Comparison of ENCODE assay signal across 22 cellular contexts in genomic region chr3:16767006-16767405, GRCh38.
A peak's percentile ranks its signal among the peaks of the same experiment; 100 is the strongest.
DNase-seq lines count a peak whose midpoint lies in the region; ATAC-seq and TF ChIP-seq lines count a peak whose summit lies in the region.
"Had no signal": no experiment of that assay in that cellular context is flagged by ENCODE, and none has a peak within 500 bp of the region (broad histone marks: within the 10 kb centered on the region; RNA-seq: fewer than 3 reads in every experiment).

No MANE protein-coding gene starts in this region.

- no peaks in the 10 kb centered on the region for H3K4me1 ChIP-seq in Karpas-422 (ENCODE audit: low read length)
- H3K4me1 ChIP-seq: right lobe of liver had no signal

- no peaks in the 10 kb centered on the region for H3K9me2 ChIP-seq in Karpas-422 (replicated peaks; ENCODE audit: insufficient read depth, low read length)

- H3K27ac ChIP-seq in Karpas-422 (ENCODE audit: low read length) = no peak overlapping the region
- H3K27ac ChIP-seq: 22Rv1, hepatocyte, ovary, right lobe of liver, RWPE1 had no signal

- DNase-seq in DMS 273 (lab: John Stamatoyannopoulos, UW; ENCODE audit: unreplicated experiment) (peak; percentile 44), DMS 273 treated with DMSO at 0.1 percent for 48 hours (lab: John Stamatoyannopoulos, UW) (no peak), M059J (ENCODE audit: low read depth) (peak; percentile 6), fibroblast of mammary gland (ENCODE audit: low read depth) (peak; percentile 34), left lobe of liver (ENCODE audit: low spot score) (no peak), Karpas-422 (no peak), MG63 (no peak)
- DNase-seq: activated CD4-positive, alpha-beta T cell treated with anti-CD3 and anti-CD28 coated beads for 48 hours; activated naive CD8-positive, alpha-beta T cell treated with anti-CD3 and anti-CD28 coated beads, Interleukin-2, amount 10 ng/mL, durations not matched to agents 7 days and 5 days; COR-L47; KBM-7; kidney; mesenchymal stem cell; naive thymus-derived CD8-positive, alpha-beta T cell; NCI-H187; ovary; right lobe of liver; stimulated activated CD4-positive, alpha-beta T cell treated with anti-CD3 and anti-CD28 coated beads, Interleukin-15, amount 100 ng/mL, for 24 hours had no signal

- no peaks in the 10 kb centered on the region for H4K20me1 ChIP-seq in Karpas-422 (ENCODE audit: insufficient read depth, low read depth, low read length)

- H3K9me3 ChIP-seq in Karpas-422 (ENCODE audit: low read length) (no peaks in the 10 kb centered on the region), MG63 (no peaks in the 10 kb centered on the region)
- H3K9me3 ChIP-seq: ovary, right lobe of liver had no signal

- H3K36me3 ChIP-seq in Karpas-422 (ENCODE audit: insufficient read depth, low read length) (no peaks in the 10 kb centered on the region), MG63 (no peaks in the 10 kb centered on the region)
- H3K36me3 ChIP-seq: ovary, right lobe of liver had no signal

- peak; percentile 15 for TF ChIP-seq CTCF in fibroblast of mammary gland (conservative IDR thresholded peaks at IDR 0.05; ENCODE audit: control insufficient read depth, insufficient read depth, low read depth, low read length)

- ATAC-seq in left lobe of liver (peak; percentile 39), SK-N-SH treated with all-trans-retinoic acid at 6 μM for 48 hours (no peak)
- ATAC-seq: naive thymus-derived CD8-positive, alpha-beta T cell had no signal

- no peak overlapping the region for H3K9ac ChIP-seq in Karpas-422 (ENCODE audit: low read length)

- no peak overlapping the region for H2AFZ ChIP-seq in Karpas-422 (ENCODE audit: low read length)
- H2AFZ ChIP-seq: hepatocyte had no signal

- no peak overlapping the region for H3K4me2 ChIP-seq in Karpas-422 (ENCODE audit: low read depth, low read length, poor library complexity, severe bottlenecking)
- H3K4me2 ChIP-seq: hepatocyte had no signal

- no peak overlapping the region for H3K4me3 ChIP-seq in fibroblast of mammary gland (ENCODE audit: control insufficient read depth, low read depth, low read length)
- H3K4me3 ChIP-seq in Karpas-422 (ENCODE audit: low read length) = no peak overlapping the region
- no peak overlapping the region for H3K4me3 ChIP-seq in MG63
- H3K4me3 ChIP-seq: hepatocyte, ovary, right lobe of liver had no signal

- H3K79me2 ChIP-seq in Karpas-422 (ENCODE audit: low read length) = no peaks in the 10 kb centered on the region
- H3K79me2 ChIP-seq: hepatocyte had no signal

- H3K27me3 ChIP-seq in Karpas-422 (ENCODE audit: low read length) (no peaks in the 10 kb centered on the region), MG63 (no peaks in the 10 kb centered on the region)
- H3K27me3 ChIP-seq: hepatocyte, ovary, right lobe of liver had no signal

TF ChIP-seq in SK-N-SH treated with all-trans-retinoic acid at 6 μM for 48 hours, 23 proteins besides CTCF, POLR2A, EP300 and RAD21:
- no peak for TF ChIP-seq GLIS3 (CRISPR knock-in tag; IDR thresholded peaks at IDR 0.05)
- TF ChIP-seq CSRNP3 (CRISPR knock-in tag; IDR thresholded peaks at IDR 0.05) = no peak
- TF ChIP-seq ARNTL (CRISPR knock-in tag; IDR thresholded peaks at IDR 0.05; ENCODE audit: borderline replicate concordance, low read depth) = no peak
- TF ChIP-seq ZNF70 (CRISPR knock-in tag; IDR thresholded peaks at IDR 0.05) = no peak
- TF ChIP-seq ISL1 (CRISPR knock-in tag; IDR thresholded peaks at IDR 0.05) = no peak
- no peak for TF ChIP-seq CREB5 (CRISPR knock-in tag; IDR thresholded peaks at IDR 0.05; ENCODE audit: low read depth)
- no peak for TF ChIP-seq ZNF8 (CRISPR knock-in tag; IDR thresholded peaks at IDR 0.05)
- no peak for TF ChIP-seq CSDC2 (CRISPR knock-in tag; IDR thresholded peaks at IDR 0.05)
- no peak for TF ChIP-seq OSR1 (CRISPR knock-in tag; IDR thresholded peaks at IDR 0.05)
TF ChIP-seq in SK-N-SH treated with all-trans-retinoic acid at 6 μM for 48 hours: peak in this region for 0.

Comparison
In these comparisons a context has a peak if more than half of its experiments do, and no peak if none do; other contexts are left out.
1. DNase-seq: peak in DMS 273 (single experiment), M059J (single experiment) and fibroblast of mammary gland (single experiment); none in DMS 273 treated with DMSO at 0.1 percent for 48 hours (single experiment), left lobe of liver (single experiment), Karpas-422 (single experiment) and MG63 (single experiment).